33 cellular contexts compared by ENCODE assay signal in genomic region chr15:67533873-67534272, GRCh38.
"Had no signal": no experiment of that assay in that cellular context is flagged by ENCODE, and none has a peak within 500 bp of the region (broad histone marks: within the 10 kb centered on the region; RNA-seq: fewer than 3 reads in every experiment).

No MANE protein-coding gene starts in this region.

- ATAC-seq: activated CD8-positive, alpha-beta T cell treated with anti-CD3 and anti-CD28 coated beads for 36 hours; activated T-cell treated with anti-CD3 and anti-CD28 coated beads, Interleukin-2, amount 50 U/mL, for 72 hours; activated T-helper 17 cell treated with anti-CD3 and anti-CD28 coated beads, Interleukin-2, amount 50 U/mL, for 72 hours; Panc1; SK-N-SH treated with all-trans-retinoic acid at 6 μM for 48 hours; T-cell had no signal

- H3K9me3 ChIP-seq: ascending aorta, colonic mucosa had no signal

- H3K4me1 ChIP-seq: ascending aorta, colonic mucosa had no signal

- H3K4me3 ChIP-seq: ascending aorta, cardiac muscle cell, colonic mucosa had no signal

- DNase-seq: activated CD4-positive, alpha-beta T cell treated with anti-CD3 and anti-CD28 coated beads for 1 hour; activated CD4-positive, alpha-beta T cell treated with anti-CD3 and anti-CD28 coated beads for 48 hours; activated CD4-positive, alpha-beta T cell treated with anti-CD3 and anti-CD28 coated beads, Interleukin-2, amount 50 U/mL, for 4 hours; activated CD4-positive, CD25-positive, alpha-beta regulatory T cell; activated CD8-positive, alpha-beta T cell treated with anti-CD3 and anti-CD28 coated beads for 36 hours; activated effector memory CD4-positive, alpha-beta T cell treated with anti-CD3 and anti-CD28 coated beads, Interleukin-2, amount 50 U/mL, for 16 hours; activated naive CD4-positive, alpha-beta T cell; activated naive CD4-positive, alpha-beta T cell treated with anti-CD3 and anti-CD28 coated beads, Interleukin-2, amount 50 U/mL, for 16 hours; activated naive CD8-positive, alpha-beta T cell treated with anti-CD3 and anti-CD28 coated beads, Interleukin-2, amount 10 ng/mL, durations not matched to agents 7 days and 5 days; activated T-cell treated with anti-CD3 and anti-CD28 coated beads, Interleukin-2, amount 50 U/mL, for 1 hour; activated T-cell treated with anti-CD3 and anti-CD28 coated beads, Interleukin-2, amount 50 U/mL, for 72 hours; amygdala; colonic mucosa; Kasumi-1; NCI-H1048; NCI-H1105 treated with DMSO at 0.1 percent for 48 hours; NCI-H1436; NCI-H1694; NCI-H1930; NCI-H2081 treated with DMSO at 0.1 percent for 48 hours; NCI-H510A; NCI-H526; NCI-H748 treated with DMSO at 0.1 percent for 48 hours; SHP77 treated with DMSO at 0.1 percent for 48 hours; T-cell; T-helper 2 cell; T-helper 9 cell; WERI-Rb-1 had no signal

- H3K27me3 ChIP-seq: ascending aorta, colonic mucosa had no signal

- H3K36me3 ChIP-seq: ascending aorta, cardiac muscle cell, colonic mucosa, WERI-Rb-1 had no signal

- H3K27ac ChIP-seq: ascending aorta, cardiac muscle cell, colonic mucosa, WERI-Rb-1 had no signal
